ENCODE assay signal across 8 cellular contexts in the genomic region with DNA sequence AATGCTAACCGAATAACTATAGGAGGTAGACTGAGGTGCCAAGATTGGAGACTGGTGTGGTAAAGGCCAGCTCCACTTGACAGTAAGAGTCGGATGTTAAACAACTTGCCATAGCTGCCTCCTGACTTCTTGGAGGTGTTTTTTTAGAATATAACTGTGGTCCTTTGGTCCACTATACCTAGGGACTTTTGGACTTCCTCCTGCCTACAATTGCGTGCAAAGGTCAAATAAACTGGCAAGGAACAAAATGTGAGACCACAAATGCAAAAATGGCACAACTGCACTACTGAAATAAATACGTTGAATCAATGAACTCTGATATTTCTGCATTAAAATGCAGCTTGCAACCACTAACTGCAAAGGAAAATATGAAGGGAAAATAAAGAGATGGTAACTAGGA.
"Had no signal": no experiment of that assay in that cellular context is flagged by ENCODE, and none has a peak within 500 bp of the region (broad histone marks: within the 10 kb centered on the region; RNA-seq: fewer than 3 reads in every experiment).

No MANE protein-coding gene starts in this region.

- FAIRE-seq: G401.6, GM12878, GM12891, GM12892, GM18507, GM19239 had no signal

- ATAC-seq: GM12878 had no signal

- H3K4me3 ChIP-seq: GM12878 had no signal

- DNase-seq: GDM1, GF-D8 had no signal
